28 cellular contexts compared by ENCODE assay signal in genomic region chr4:184787766-184788503, GRCh38. TPM values are rescaled to one million over a fixed set of nuclear protein-coding genes. Genes with fewer than 3 reads are reported as not detected.
DNase-seq lines count a peak whose midpoint lies in the region; ATAC-seq and TF ChIP-seq lines count a peak whose summit lies in the region.
"Had no signal": no experiment of that assay in that cellular context is flagged by ENCODE, and none has a peak within 500 bp of the region (broad histone marks: within the 10 kb centered on the region; RNA-seq: fewer than 3 reads in every experiment).

No MANE protein-coding gene starts in this region.

- H3K27me3 ChIP-seq in kidney epithelial cell (ENCODE audit: control insufficient read depth, insufficient read depth, low read length) (no peaks in the 10 kb centered on the region), parathyroid adenoma (ENCODE audit: control insufficient read depth, insufficient read depth, low read length) (no peaks in the 10 kb centered on the region), PC-3 (ENCODE audit: low read length) (no peaks in the 10 kb centered on the region)

- no peaks in the 10 kb centered on the region for H3K9me3 Mint-ChIP-seq in central memory CD8-positive, alpha-beta T cell
- H3K9me3 Mint-ChIP-seq in stimulated activated naive CD8-positive, alpha-beta T cell treated with anti-CD3 and anti-CD28 coated beads, Interleukin-15, amount 100 ng/mL, for 72 hours = no peaks in the 10 kb centered on the region
- H3K9me3 Mint-ChIP-seq: activated naive CD4-positive, alpha-beta T cell treated with anti-CD3 and anti-CD28 coated beads, Interleukin-2, amount 50 U/mL, for 72 hours; activated T-helper 2 cell treated with anti-CD3 and anti-CD28 coated beads, Interferon-gamma antibody, Interleukin-2, Interleukin-4, amounts not matched to agents 10 μg/mL and 5 μg/mL and 100 μg/mL, durations not matched to agents 14 hours and 24 hours and 36 hours; CD4-positive, CD25-positive, alpha-beta regulatory T cell; HFFc6; naive B cell; T-helper 2 cell treated with Interferon-gamma antibody and Interleukin-4, amounts not matched to agents 5 μg/mL and 100 μg/mL, for 36 hours; type B pancreatic cell had no signal

- no peaks in the 10 kb centered on the region for H3F3A ChIP-seq in PC-3 (ENCODE audit: low read length, unreplicated experiment)

- no peaks in the 10 kb centered on the region for H3K9me2 ChIP-seq in PC-3 (replicated peaks; ENCODE audit: low read length)

- H3K9me3 ChIP-seq in parathyroid adenoma (ENCODE audit: control insufficient read depth, low read length) = no peaks in the 10 kb centered on the region
- no peaks in the 10 kb centered on the region for H3K9me3 ChIP-seq in PC-3 (ENCODE audit: low read length)

- POLR2A ChIA-PET in PC-3 (lab: Charles Lee; ENCODE audit: unreplicated experiment) = no interaction called here

- intact Hi-C loops in PC-3 (cut with micrococcal nuclease) = no loop called here

- BruUV-seq in PC-3 (replicated peaks; lab: Mats Ljungman, UMichigan) = no TSS peak

- no peak for ATAC-seq in central memory CD8-positive, alpha-beta T cell (replicated peaks; ENCODE audit: extremely low read depth, poor library complexity, severe bottlenecking)
- no peak for ATAC-seq in HG03175 (IDR thresholded peaks at IDR 0.05; ENCODE audit: unreplicated experiment)
- no peak for ATAC-seq in PC-3
- no peak for ATAC-seq in stimulated activated naive CD8-positive, alpha-beta T cell treated with anti-CD3 and anti-CD28 coated beads, Interleukin-15, amount 100 ng/mL, for 72 hours
- ATAC-seq: activated CD4-positive, alpha-beta T cell treated with anti-CD3 and anti-CD28 coated beads for 36 hours; activated CD8-positive, alpha-beta T cell treated with anti-CD3 and anti-CD28 coated beads, Interleukin-2, amount 10 ng/mL, durations not matched to agents 7 days and 5 days; activated naive CD4-positive, alpha-beta T cell treated with anti-CD3 and anti-CD28 coated beads, Interleukin-2, amount 50 U/mL, for 72 hours had no signal

- DNase-seq in Daoy (ENCODE audit: low read depth) (peak; percentile 4), kidney epithelial cell (ENCODE audit: low read depth) (peak; percentile 97), DMS79 treated with DMSO at 0.1 percent for 48 hours (lab: John Stamatoyannopoulos, UW) (no peak), PC-3 (no peak)
- no peak for DNase-seq in central memory CD8-positive, alpha-beta T cell (ENCODE audit: low spot score in 2 of 2)
- DNase-seq in stimulated activated naive CD8-positive, alpha-beta T cell treated with anti-CD3 and anti-CD28 coated beads, Interleukin-15, amount 100 ng/mL, for 72 hours = no peak
- DNase-seq: activated CD4-positive, alpha-beta T cell treated with anti-CD3 and anti-CD28 coated beads for 36 hours; activated CD8-positive, alpha-beta T cell treated with anti-CD3 and anti-CD28 coated beads, Interleukin-2, amount 10 ng/mL, durations not matched to agents 7 days and 5 days; AML-193; amygdala; CD4-positive, CD25-positive, alpha-beta regulatory T cell; GOT3; HFFc6; KG1; midbrain; MM.1S; naive B cell; NCI-H2029 treated with DMSO at 0.1 percent for 48 hours; NCI-H226; occipital lobe; SIG-M5; stimulated activated CD4-positive, alpha-beta T cell treated with anti-CD3 and anti-CD28 coated beads, Interleukin-4, amount 100 ng/mL, for 4 hours had no signal

- no peak for TF ChIP-seq CTCF in kidney epithelial cell (IDR thresholded peaks at IDR 0.05; ENCODE audit: insufficient read depth, low read length, poor library complexity, severe bottlenecking)
- TF ChIP-seq CTCF in parathyroid adenoma (IDR thresholded peaks at IDR 0.05) = no peak
- TF ChIP-seq CTCF in PC-3 (conservative IDR thresholded peaks at IDR 0.05; ENCODE audit: low read depth, low read length) = no peak

- H3K36me3 ChIP-seq in kidney epithelial cell (ENCODE audit: control insufficient read depth, insufficient read depth, low read length) (peaks cover 1% of the 10 kb centered on the region), parathyroid adenoma (ENCODE audit: control insufficient read depth, insufficient read depth, low read length) (no peaks in the 10 kb centered on the region), PC-3 (ENCODE audit: low read depth, low read length) (no peaks in the 10 kb centered on the region; the same call in 1 of the 2 replicates)

- no peak overlapping the region for H3K27ac ChIP-seq in parathyroid adenoma
- H3K27ac ChIP-seq in PC-3 (ENCODE audit: low read length) = no peak overlapping the region

- H3K36me3 Mint-ChIP-seq in central memory CD8-positive, alpha-beta T cell (ENCODE audit: insufficient read depth) = peaks cover 14% of the 10 kb centered on the region

- H3K79me2 ChIP-seq in parathyroid adenoma (no peaks in the 10 kb centered on the region), PC-3 (ENCODE audit: low read length) (no peaks in the 10 kb centered on the region)

- no peaks in the 10 kb centered on the region for H3K27me3 Mint-ChIP-seq in central memory CD8-positive, alpha-beta T cell
- peaks cover 9% of the 10 kb centered on the region for H3K27me3 Mint-ChIP-seq in stimulated activated naive CD8-positive, alpha-beta T cell treated with anti-CD3 and anti-CD28 coated beads, Interleukin-15, amount 100 ng/mL, for 72 hours
- H3K27me3 Mint-ChIP-seq: activated CD4-positive, alpha-beta T cell treated with anti-CD3 and anti-CD28 coated beads for 36 hours; CD4-positive, CD25-positive, alpha-beta regulatory T cell; naive B cell; type B pancreatic cell had no signal

- peak overlapping the region; percentile 36 for H3K4me2 ChIP-seq in parathyroid adenoma (ENCODE audit: low read length)
- no peak overlapping the region for H3K4me2 ChIP-seq in PC-3 (ENCODE audit: low read length)

- H3K4me3 ChIP-seq in kidney epithelial cell (ENCODE audit: low read depth, low read length) (no peak overlapping the region), parathyroid adenoma (ENCODE audit: low read depth, low read length) (no peak overlapping the region), PC-3 (ENCODE audit: low read length) (no peak overlapping the region)

- CTCF ChIA-PET in PC-3 (lab: Charles Lee) = no interaction called here

- peaks cover 3% of the 10 kb centered on the region for H3K4me1 ChIP-seq in parathyroid adenoma
- peaks cover 9% of the 10 kb centered on the region for H3K4me1 ChIP-seq in PC-3 (ENCODE audit: insufficient read depth, low read length)

- peak overlapping the region; percentile 25 for H3K27ac Mint-ChIP-seq in central memory CD8-positive, alpha-beta T cell (ENCODE audit: low read depth)
- H3K27ac Mint-ChIP-seq in stimulated activated naive CD8-positive, alpha-beta T cell treated with anti-CD3 and anti-CD28 coated beads, Interleukin-15, amount 100 ng/mL, for 72 hours = no peak overlapping the region
- H3K27ac Mint-ChIP-seq: activated CD4-positive, alpha-beta T cell treated with anti-CD3 and anti-CD28 coated beads for 36 hours; activated CD8-positive, alpha-beta T cell treated with anti-CD3 and anti-CD28 coated beads, Interleukin-2, amount 10 ng/mL, durations not matched to agents 7 days and 5 days; activated T-helper 2 cell treated with anti-CD3 and anti-CD28 coated beads, Interferon-gamma antibody, Interleukin-2, Interleukin-4, amounts not matched to agents 10 μg/mL and 5 μg/mL and 100 μg/mL, durations not matched to agents 14 hours and 24 hours and 36 hours; CD4-positive, CD25-positive, alpha-beta regulatory T cell; HFFc6; T-helper 2 cell treated with Interferon-gamma antibody and Interleukin-4, amounts not matched to agents 5 μg/mL and 100 μg/mL, for 36 hours; type B pancreatic cell had no signal

- H2AFZ ChIP-seq in parathyroid adenoma = no peak overlapping the region
- H2AFZ ChIP-seq in PC-3 (ENCODE audit: low read length) = no peak overlapping the region

- no peaks in the 10 kb centered on the region for H4K20me1 ChIP-seq in PC-3 (ENCODE audit: low read length)

- H3K9ac ChIP-seq in parathyroid adenoma (no peak overlapping the region), PC-3 (ENCODE audit: low read length) (no peak overlapping the region)

- no peak overlapping the region for H3K4me3 Mint-ChIP-seq in central memory CD8-positive, alpha-beta T cell
- H3K4me3 Mint-ChIP-seq in stimulated activated naive CD8-positive, alpha-beta T cell treated with anti-CD3 and anti-CD28 coated beads, Interleukin-15, amount 100 ng/mL, for 72 hours = no peak overlapping the region
- H3K4me3 Mint-ChIP-seq: activated CD4-positive, alpha-beta T cell treated with anti-CD3 and anti-CD28 coated beads for 36 hours; activated CD8-positive, alpha-beta T cell treated with anti-CD3 and anti-CD28 coated beads, Interleukin-2, amount 10 ng/mL, durations not matched to agents 7 days and 5 days; CD4-positive, CD25-positive, alpha-beta regulatory T cell; HFFc6; naive B cell; T-helper 2 cell treated with Interferon-gamma antibody and Interleukin-4, amounts not matched to agents 5 μg/mL and 100 μg/mL, for 36 hours; type B pancreatic cell had no signal

- H3K4me1 Mint-ChIP-seq in central memory CD8-positive, alpha-beta T cell = peaks cover 6% of the 10 kb centered on the region
- H3K4me1 Mint-ChIP-seq in stimulated activated naive CD8-positive, alpha-beta T cell treated with anti-CD3 and anti-CD28 coated beads, Interleukin-15, amount 100 ng/mL, for 72 hours = peaks cover 37% of the 10 kb centered on the region

RNA-seq across cellular contexts. Expression of gene ACSL1, which starts 37.8 kb away (rescaled TPM):
- 12.5 and 12.9 TPM in 2 replicates for total RNA-seq in Daoy (2014; rRNA removed; shearing (Covaris generic))
- total RNA-seq in kidney epithelial cell (35.0 and 42.9 TPM in 2 replicates), PC-3 (2014; rRNA removed) (20.0 and 22.9 TPM in 2 replicates)

RNA-seq across cellular contexts. Expression of gene CENPU, which starts 54.0 kb away (rescaled TPM):
- 57.6 and 58.9 TPM in 2 replicates for total RNA-seq in Daoy (2014; rRNA removed; shearing (Covaris generic))
- total RNA-seq in kidney epithelial cell (5.9 and 8.7 TPM in 2 replicates), PC-3 (2014; rRNA removed) (27.6 and 38.2 TPM in 2 replicates)

Comparison
In these comparisons a context has a peak if more than half of its experiments do, and no peak if none do; other contexts are left out.
1. DNase-seq: peak in Daoy (single experiment) and kidney epithelial cell (single experiment); none in central memory CD8-positive, alpha-beta T cell (0 of 2), DMS79 treated with DMSO at 0.1 percent for 48 hours (single experiment), PC-3 (single experiment) and stimulated activated naive CD8-positive, alpha-beta T cell treated with anti-CD3 and anti-CD28 coated beads, Interleukin-15, amount 100 ng/mL, for 72 hours (0 of 2).